Comparison of ENCODE assay signal across 22 cellular contexts in genomic region chr17:61200349-61200735, GRCh38.
A peak's percentile ranks its signal among the peaks of the same experiment; 100 is the strongest.
DNase-seq lines count a peak whose midpoint lies in the region; ATAC-seq and TF ChIP-seq lines count a peak whose summit lies in the region.
"Had no signal": no experiment of that assay in that cellular context is flagged by ENCODE, and none has a peak within 500 bp of the region (broad histone marks: within the 10 kb centered on the region; RNA-seq: fewer than 3 reads in every experiment).

No MANE protein-coding gene starts in this region.

- H3K27me3 ChIP-seq in body of pancreas, result no peaks in the 10 kb centered on the region
- no peaks in the 10 kb centered on the region for H3K27me3 ChIP-seq in skeletal muscle satellite cell (ENCODE audit: control insufficient read depth, insufficient read depth, low read length)
- H3K27me3 ChIP-seq: dorsolateral prefrontal cortex, foreskin keratinocyte, right atrium auricular region, testis had no signal

- H3K27ac ChIP-seq in body of pancreas (peak overlapping the region in 1 of 4 donors; percentile 5), caudate nucleus (ENCODE audit: low read depth, low read length) (no peak overlapping the region)
- H3K27ac ChIP-seq: foreskin keratinocyte had no signal

- peak; percentile 46 for DNase-seq in ELR (ENCODE audit: low read depth)
- peak; percentile 22 to 30 (median 25) for DNase-seq in body of pancreas
- DNase-seq in left kidney (ENCODE audit: low read depth, low spot score), result peak; percentile 57
- DNase-seq in caudate nucleus (lab: John Stamatoyannopoulos, UW), result no peak
- DNase-seq in stimulated activated CD4-positive, alpha-beta T cell treated with anti-CD3 and anti-CD28 coated beads, Interleukin-4, amount 100 ng/mL, for 1 hour, result no peak
- no peak for DNase-seq in NCI-H1417 treated with DMSO at 0.1 percent for 48 hours (lab: John Stamatoyannopoulos, UW)
- DNase-seq: activated CD4-positive, alpha-beta T cell treated with anti-CD3 and anti-CD28 coated beads, Interleukin-2, amount 10 ng/mL, durations not matched to agents 7 days and 5 days; activated naive CD8-positive, alpha-beta T cell treated with anti-CD3 and anti-CD28 coated beads, Interleukin-2, amount 10 ng/mL, durations not matched to agents 7 days and 5 days; CD4-positive, CD25-positive, alpha-beta regulatory T cell; DMS153; dorsolateral prefrontal cortex; foreskin keratinocyte; left colon; NCI-H2171; NCI-H82; OCI-M1; testis had no signal

- H3K9me3 ChIP-seq in body of pancreas (no peaks in the 10 kb centered on the region), skeletal muscle satellite cell (replicated peaks; ENCODE audit: low read length) (no peaks in the 10 kb centered on the region)
- H3K9me3 ChIP-seq: right atrium auricular region, testis had no signal

- H3K4me1 ChIP-seq in body of pancreas, result peaks cover 10% of the 10 kb centered on the region
- H3K4me1 ChIP-seq in skeletal muscle satellite cell (ENCODE audit: control insufficient read depth, insufficient read depth, low read length), result peaks cover 55% of the 10 kb centered on the region
- H3K4me1 ChIP-seq: foreskin keratinocyte, right atrium auricular region had no signal

- no peaks in the 10 kb centered on the region for H3K36me3 ChIP-seq in body of pancreas (replicated peaks in 1 of 2; ENCODE audit: insufficient read depth in 1 of 2, low read depth in 2 of 2)
- H3K36me3 ChIP-seq in skeletal muscle satellite cell (ENCODE audit: insufficient read depth, low read length), result no peaks in the 10 kb centered on the region
- H3K36me3 ChIP-seq: right atrium auricular region had no signal

- WGBS in body of pancreas, 2 donors, result 54 to 72% methylated on average over 8 of the region's 8 CpGs

- H3K4me2 ChIP-seq in skeletal muscle satellite cell (ENCODE audit: low read length), result no peak overlapping the region
- H3K4me2 ChIP-seq: GM23338 had no signal

- H3K9ac ChIP-seq in skeletal muscle satellite cell (ENCODE audit: low read depth, low read length), result peak overlapping the region; percentile 21

- H3K4me3 ChIP-seq in body of pancreas (no peak overlapping the region), skeletal muscle satellite cell (ENCODE audit: low read length) (no peak overlapping the region)
- H3K4me3 ChIP-seq: dorsolateral prefrontal cortex, GM12878, GM23338, right atrium auricular region, testis had no signal

- TF ChIP-seq CTCF in body of pancreas (IDR thresholded peaks at IDR 0.05), result no peak

- no peak for TF ChIP-seq POLR2A in body of pancreas (IDR thresholded peaks at IDR 0.05)

- ATAC-seq in body of pancreas (peak; percentile 87), GM18861 (IDR thresholded peaks at IDR 0.05; ENCODE audit: unreplicated experiment) (no peak)
- ATAC-seq: foreskin keratinocyte, GM12878, GM23338, left colon had no signal

- intact Hi-C loops in body of pancreas (cut with DNase I), result no loop called here

Comparison
In these comparisons a context has a peak if more than half of its experiments do, and no peak if none do; other contexts are left out.
1. DNase-seq: peak in ELR (single experiment), body of pancreas (4 of 4) and left kidney (single experiment); none in caudate nucleus (0 of 61), stimulated activated CD4-positive, alpha-beta T cell treated with anti-CD3 and anti-CD28 coated beads, Interleukin-4, amount 100 ng/mL, for 1 hour (single experiment) and NCI-H1417 treated with DMSO at 0.1 percent for 48 hours (single experiment).